14 cellular contexts compared by ENCODE assay signal in the genomic region with DNA sequence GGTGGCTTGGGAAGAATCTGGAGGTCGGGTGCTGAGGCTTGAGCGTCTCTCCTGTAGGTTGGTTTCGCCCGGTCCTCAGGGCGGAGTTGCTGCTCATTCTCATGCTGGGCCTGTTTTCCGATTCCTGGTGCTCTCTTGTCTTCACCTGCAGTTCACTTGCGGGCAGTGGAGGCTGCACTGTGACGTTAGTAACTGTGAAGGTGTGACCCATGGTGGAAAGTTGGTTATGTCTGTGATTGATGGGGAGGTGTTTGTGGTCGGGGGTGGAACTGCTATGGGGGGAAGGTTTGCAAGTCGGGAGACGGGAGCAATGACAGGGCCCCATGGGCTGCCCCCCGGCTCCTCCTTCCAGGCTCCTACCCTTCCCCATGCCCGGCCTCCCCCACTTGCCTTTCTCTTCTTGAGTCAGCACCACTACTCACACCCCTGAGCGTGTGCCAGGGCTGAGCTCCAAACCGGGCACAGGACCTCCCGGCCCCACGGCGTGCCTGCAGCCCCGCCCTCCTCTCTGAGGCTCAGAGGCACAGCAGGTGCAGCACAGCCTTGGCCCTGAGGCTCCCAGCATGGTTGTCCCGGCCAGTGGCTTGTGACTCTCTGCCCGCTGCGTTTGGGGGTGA.
DNase-seq lines count a peak whose midpoint lies in the region; ATAC-seq lines count a peak whose summit lies in the region.
"Had no signal": no experiment of that assay in that cellular context is flagged by ENCODE, and none has a peak within 500 bp of the region (broad histone marks: within the 10 kb centered on the region; RNA-seq: fewer than 3 reads in every experiment).

No MANE protein-coding gene starts in this region.

- peak overlapping the region; percentile 84 for H3K27ac Mint-ChIP-seq in stimulated activated effector memory CD8-positive, alpha-beta T cell treated with anti-CD3 and anti-CD28 coated beads, Interleukin-12 subunit alpha, Interleukin-12 subunit beta, amount 100 ng/mL, for 72 hours

- H3K36me3 Mint-ChIP-seq in stimulated activated effector memory CD8-positive, alpha-beta T cell treated with anti-CD3 and anti-CD28 coated beads, Interleukin-12 subunit alpha, Interleukin-12 subunit beta, amount 100 ng/mL, for 72 hours, result peaks cover 6% of the 10 kb centered on the region

- ATAC-seq in GM21526 (IDR thresholded peaks at IDR 0.05; ENCODE audit: low FRiP score, unreplicated experiment), result peak; percentile 38
- ATAC-seq in right cardiac atrium, result peak; percentile 61 to 66
- ATAC-seq in stimulated activated effector memory CD8-positive, alpha-beta T cell treated with anti-CD3 and anti-CD28 coated beads, Interleukin-12 subunit alpha, Interleukin-12 subunit beta, amount 100 ng/mL, for 72 hours, result peak; percentile 85
- ATAC-seq in activated CD4-positive, CD25-positive, alpha-beta regulatory T cell treated with anti-CD3 and anti-CD28 coated beads, Interleukin-2, amount 50 U/mL, for 24 hours, result no peak
- ATAC-seq in GM19463 (IDR thresholded peaks at IDR 0.05; ENCODE audit: unreplicated experiment), result no peak
- ATAC-seq in HG03571 (IDR thresholded peaks at IDR 0.05; ENCODE audit: unreplicated experiment), result no peak

- no peaks in the 10 kb centered on the region for H3K27me3 ChIP-seq in right cardiac atrium (ENCODE audit: control insufficient read depth, insufficient read depth)
- H3K27me3 ChIP-seq: testis had no signal

- H3K4me3 ChIP-seq in right cardiac atrium (ENCODE audit: low read length), result no peak overlapping the region
- H3K4me3 ChIP-seq: testis had no signal

- DNase-seq in activated CD8-positive, alpha-beta memory T cell treated with anti-CD3 and anti-CD28 coated beads, Interleukin-2, amount 50 U/mL, for 1 hour (ENCODE audit: extremely low read depth), result peak; percentile 4
- DNase-seq in right cardiac atrium, result peak; percentile 56 to 79 (median 72)
- DNase-seq in stimulated activated effector memory CD8-positive, alpha-beta T cell treated with anti-CD3 and anti-CD28 coated beads, Interleukin-12 subunit alpha, Interleukin-12 subunit beta, amount 100 ng/mL, for 72 hours (ENCODE audit: low spot score in 2 of 2), result peak; percentile 31 to 69
- DNase-seq: effector CD8-positive, alpha-beta T cell; KG1; NCI-H2227 treated with DMSO at 0.1 percent for 48 hours; SHP77; stimulated activated CD4-positive, alpha-beta T cell treated with anti-CD3 and anti-CD28 coated beads, Interleukin-1b, Interleukin-23, amount 100 ng/mL, for 48 hours; testis had no signal

- H3K9me3 ChIP-seq in right cardiac atrium (ENCODE audit: control insufficient read depth, low read length), result no peaks in the 10 kb centered on the region
- H3K9me3 ChIP-seq: testis had no signal

- no peak overlapping the region for H3K27ac ChIP-seq in right cardiac atrium (ENCODE audit: low read length)
- H3K27ac ChIP-seq: testis had no signal

- WGBS in right cardiac atrium, result 80% methylated on average over 22 of the region's 22 CpGs

- H3K9me3 Mint-ChIP-seq in stimulated activated effector memory CD8-positive, alpha-beta T cell treated with anti-CD3 and anti-CD28 coated beads, Interleukin-12 subunit alpha, Interleukin-12 subunit beta, amount 100 ng/mL, for 72 hours, result no peaks in the 10 kb centered on the region
- H3K9me3 Mint-ChIP-seq: activated B cell treated with CpG ODN at 0.5 μM for 24 hours had no signal

- peak overlapping the region; percentile 72 for H3K4me3 Mint-ChIP-seq in stimulated activated effector memory CD8-positive, alpha-beta T cell treated with anti-CD3 and anti-CD28 coated beads, Interleukin-12 subunit alpha, Interleukin-12 subunit beta, amount 100 ng/mL, for 72 hours

- no peaks in the 10 kb centered on the region for H3K4me1 ChIP-seq in right cardiac atrium (ENCODE audit: control insufficient read depth, insufficient read depth, low read length)

- H3K4me1 Mint-ChIP-seq in stimulated activated effector memory CD8-positive, alpha-beta T cell treated with anti-CD3 and anti-CD28 coated beads, Interleukin-12 subunit alpha, Interleukin-12 subunit beta, amount 100 ng/mL, for 72 hours, result peaks cover 57% of the 10 kb centered on the region

- intact Hi-C loops in right cardiac atrium (cut with DNase I), result no loop called here

Comparison
In these comparisons a context has a peak if more than half of its experiments do, and no peak if none do; other contexts are left out.
1. ATAC-seq: peak in GM21526 (single experiment), right cardiac atrium (2 of 2) and stimulated activated effector memory CD8-positive, alpha-beta T cell treated with anti-CD3 and anti-CD28 coated beads, Interleukin-12 subunit alpha, Interleukin-12 subunit beta, amount 100 ng/mL, for 72 hours (single experiment); none in activated CD4-positive, CD25-positive, alpha-beta regulatory T cell treated with anti-CD3 and anti-CD28 coated beads, Interleukin-2, amount 50 U/mL, for 24 hours (0 of 2), GM19463 (single experiment) and HG03571 (single experiment).
2. DNase-seq: peak in every context shown above with its lines; median percentile 72 in right cardiac atrium; 50 in stimulated activated effector memory CD8-positive, alpha-beta T cell treated with anti-CD3 and anti-CD28 coated beads, Interleukin-12 subunit alpha, Interleukin-12 subunit beta, amount 100 ng/mL, for 72 hours; 4 in activated CD8-positive, alpha-beta memory T cell treated with anti-CD3 and anti-CD28 coated beads, Interleukin-2, amount 50 U/mL, for 1 hour.